8 cellular contexts compared by ENCODE assay signal in the genomic region with DNA sequence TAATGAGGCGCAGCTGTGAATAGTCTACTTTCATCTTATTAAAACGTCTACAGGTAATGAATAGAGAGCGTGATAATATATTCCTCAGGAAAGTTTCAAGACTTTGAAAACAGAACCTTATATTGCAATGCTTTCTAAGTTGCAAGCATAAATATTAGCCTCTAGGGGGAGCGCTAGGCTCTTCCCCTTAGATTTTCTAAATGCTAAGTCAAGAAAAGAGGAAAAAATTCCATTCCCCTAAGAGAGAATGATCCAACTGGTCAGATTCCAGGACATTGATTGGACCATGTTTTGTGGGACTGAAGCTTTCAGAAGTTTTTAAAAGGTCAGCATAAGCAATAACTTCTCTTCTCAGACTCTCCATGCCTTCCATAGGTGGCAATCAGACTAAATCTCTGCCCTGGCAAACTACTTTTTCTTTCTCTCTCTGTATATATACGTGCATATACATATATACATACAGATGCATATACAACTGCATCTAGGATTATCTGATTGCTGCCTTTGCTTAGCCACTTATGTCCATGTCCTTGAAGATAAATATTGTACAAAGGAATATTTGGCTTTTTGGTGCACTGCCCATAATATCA.
DNase-seq lines count a peak whose midpoint lies in the region; ATAC-seq and TF ChIP-seq lines count a peak whose summit lies in the region.

No MANE protein-coding gene starts in this region.

- intact Hi-C loops in MCF 10A (cut with micrococcal nuclease): loop anchor here (1.0 to 10.0 kb wide), 6 partner anchors 54 to 732 kb away; no protein-coding TSS in a partner anchor

- no peaks in the 10 kb centered on the region for H3K9me3 Mint-ChIP-seq in activated CD8-positive, alpha-beta memory T cell treated with anti-CD3 and anti-CD28 coated beads, Interleukin-2, amount 10 ng/mL, durations not matched to agents 7 days and 5 days (ENCODE audit: low read depth)
- H3K9me3 Mint-ChIP-seq in MCF 10A (ENCODE audit: unreplicated experiment): no peaks in the 10 kb centered on the region
- H3K9me3 Mint-ChIP-seq in type B pancreatic cell: no peaks in the 10 kb centered on the region

- ATAC-seq in activated CD8-positive, alpha-beta memory T cell treated with anti-CD3 and anti-CD28 coated beads, Interleukin-2, amount 10 ng/mL, durations not matched to agents 7 days and 5 days: no peak
- ATAC-seq in HG02678 (IDR thresholded peaks at IDR 0.05; ENCODE audit: unreplicated experiment): peak; percentile 60

- no peaks in the 10 kb centered on the region for H3K36me3 Mint-ChIP-seq in activated CD8-positive, alpha-beta memory T cell treated with anti-CD3 and anti-CD28 coated beads, Interleukin-2, amount 10 ng/mL, durations not matched to agents 7 days and 5 days
- H3K36me3 Mint-ChIP-seq in MCF 10A (ENCODE audit: insufficient read depth, unreplicated experiment) (no peaks in the 10 kb centered on the region), type B pancreatic cell (no peaks in the 10 kb centered on the region)

- TF ChIP-seq CTCF in MCF 10A (IDR thresholded peaks at IDR 0.05; ENCODE audit: unreplicated experiment) (peak; percentile 83), type B pancreatic cell (conservative IDR thresholded peaks at IDR 0.05) (peak; percentile 92)

- peaks cover 70% of the 10 kb centered on the region for H3K4me1 Mint-ChIP-seq in activated CD8-positive, alpha-beta memory T cell treated with anti-CD3 and anti-CD28 coated beads, Interleukin-2, amount 10 ng/mL, durations not matched to agents 7 days and 5 days
- H3K4me1 Mint-ChIP-seq in MCF 10A (ENCODE audit: insufficient read depth, unreplicated experiment) (peaks cover 37% of the 10 kb centered on the region), type B pancreatic cell (ENCODE audit: unreplicated experiment) (peaks cover 22% of the 10 kb centered on the region)

- DNase-seq in activated CD8-positive, alpha-beta memory T cell treated with anti-CD3 and anti-CD28 coated beads, Interleukin-2, amount 10 ng/mL, durations not matched to agents 7 days and 5 days: no peak
- DNase-seq in activated CD8-positive, alpha-beta memory T cell treated with anti-CD3 and anti-CD28 coated beads, Interleukin-2, amount 50 U/mL, for 48 hours: no peak
- DNase-seq in NOMO-1 (lab: John Stamatoyannopoulos, UW; ENCODE audit: unreplicated experiment in 2 of 2): peak; percentile 11 to 30
- DNase-seq in MCF 10A (ENCODE audit: unreplicated experiment): peak; percentile 68
- DNase-seq in kidney tubule cell (ENCODE audit: low spot score): peak; percentile 74
- DNase-seq in type B pancreatic cell (ENCODE audit: extremely low spot score, unreplicated experiment): no peak
- no peak for DNase-seq in stimulated activated CD4-positive, alpha-beta T cell treated with anti-CD3 and anti-CD28 coated beads, Interleukin-4, amount 100 ng/mL, for 4 hours

- no TSS peak for BruUV-seq in MCF 10A (replicated peaks; lab: Mats Ljungman, UMichigan)

- no peaks in the 10 kb centered on the region for H3K27me3 Mint-ChIP-seq in activated CD8-positive, alpha-beta memory T cell treated with anti-CD3 and anti-CD28 coated beads, Interleukin-2, amount 10 ng/mL, durations not matched to agents 7 days and 5 days
- no peaks in the 10 kb centered on the region for H3K27me3 Mint-ChIP-seq in MCF 10A (ENCODE audit: insufficient read depth, unreplicated experiment)
- no peaks in the 10 kb centered on the region for H3K27me3 Mint-ChIP-seq in type B pancreatic cell

- CTCF ChIA-PET in activated CD8-positive, alpha-beta memory T cell treated with anti-CD3 and anti-CD28 coated beads, Interleukin-2, amount 10 ng/mL, durations not matched to agents 7 days and 5 days (lab: Charles Lee): interaction anchor here (1.0 to 4.9 kb wide), 10 partner anchors 10 to 427 kb away, joined by 3 to 26 read pairs (median 3); no protein-coding TSS in a partner anchor
- CTCF ChIA-PET in MCF 10A (lab: Yijun Ruan, JAX): interaction anchor here (0.5 to 3.6 kb wide), 41 partner anchors 11 to 1032 kb away, joined by 3 to 23 read pairs (median 4); a partner anchor contains a TSS

- peak overlapping the region; percentile 60 for H3K27ac Mint-ChIP-seq in activated CD8-positive, alpha-beta memory T cell treated with anti-CD3 and anti-CD28 coated beads, Interleukin-2, amount 10 ng/mL, durations not matched to agents 7 days and 5 days
- H3K27ac Mint-ChIP-seq in MCF 10A (ENCODE audit: low read depth, unreplicated experiment): peak overlapping the region; percentile 85
- H3K27ac Mint-ChIP-seq in type B pancreatic cell: no peak overlapping the region

- POLR2A ChIA-PET in MCF 10A (lab: Yijun Ruan, JAX): interaction anchor here (0.6 to 3.9 kb wide), 6 partner anchors 20 to 366 kb away, joined by 3 to 24 read pairs (median 4); no protein-coding TSS in a partner anchor

- no peak overlapping the region for H3K4me3 Mint-ChIP-seq in activated CD8-positive, alpha-beta memory T cell treated with anti-CD3 and anti-CD28 coated beads, Interleukin-2, amount 10 ng/mL, durations not matched to agents 7 days and 5 days
- H3K4me3 Mint-ChIP-seq in MCF 10A (ENCODE audit: unreplicated experiment) (no peak overlapping the region), type B pancreatic cell (no peak overlapping the region)

Comparison
In these comparisons a context has a peak if more than half of its experiments do, and no peak if none do; other contexts are left out.
1. DNase-seq: peak in NOMO-1 (2 of 2), MCF 10A (single experiment) and kidney tubule cell (single experiment); none in activated CD8-positive, alpha-beta memory T cell treated with anti-CD3 and anti-CD28 coated beads, Interleukin-2, amount 10 ng/mL, durations not matched to agents 7 days and 5 days (single experiment), activated CD8-positive, alpha-beta memory T cell treated with anti-CD3 and anti-CD28 coated beads, Interleukin-2, amount 50 U/mL, for 48 hours (single experiment), type B pancreatic cell (single experiment) and stimulated activated CD4-positive, alpha-beta T cell treated with anti-CD3 and anti-CD28 coated beads, Interleukin-4, amount 100 ng/mL, for 4 hours (0 of 2).